Comparison of ENCODE assay signal across 8 cellular contexts in genomic region chr1:10387611-10388386, GRCh38. TPM values are rescaled to one million over a fixed set of nuclear protein-coding genes. Genes with fewer than 3 reads are reported as not detected.
DNase-seq lines count a peak whose midpoint lies in the region; ATAC-seq, FAIRE-seq and TF ChIP-seq lines count a peak whose summit lies in the region.

No MANE protein-coding gene starts in this region.

- H3K4me3 ChIP-seq in Panc1 (ENCODE audit: low read depth in 2 of 2, low read length in 2 of 2) (no peak overlapping the region), epithelial cell of esophagus (ENCODE audit: low read length) (peak overlapping the region; percentile 28), muscle layer of duodenum (ENCODE audit: low read depth in 1 of 2, low read length in 2 of 2) (peak overlapping the region; percentile 19 to 27)

- POLR2A ChIA-PET in Panc1 (lab: Charles Lee), result interaction anchor here (1.0 kb wide), 1 partner anchor 11 kb away, joined by 3 read pairs; the partner anchor contains the start of gene PGD

- intact Hi-C loops in Panc1 (cut with micrococcal nuclease; ENCODE audit: unreplicated experiment), result no loop called here

- TF ChIP-seq CTCF in Panc1 (IDR thresholded peaks at IDR 0.05) (no peak), epithelial cell of esophagus (IDR thresholded peaks at IDR 0.05; ENCODE audit: insufficient read depth, low read depth, low read length, missing control alignments) (no peak)

- peak; percentile 26 for FAIRE-seq in GM19239 (lab: Jason Lieb, UNC)

- H3K36me3 ChIP-seq in Panc1 (ENCODE audit: control insufficient read depth, insufficient read depth, low read length) (no peaks in the 10 kb centered on the region), muscle layer of duodenum (ENCODE audit: control insufficient read depth in 1 of 2, insufficient read depth in 2 of 2, low read length in 2 of 2) (no peaks in the 10 kb centered on the region)

- H3K27me3 ChIP-seq in Panc1 (ENCODE audit: control insufficient read depth, insufficient read depth, low read length) (no peaks in the 10 kb centered on the region), muscle layer of duodenum (ENCODE audit: low read depth, low read length) (no peaks in the 10 kb centered on the region)

- peaks cover 5% of the 10 kb centered on the region for H3K4me1 ChIP-seq in Panc1 (ENCODE audit: control insufficient read depth, insufficient read depth, low read length)
- peaks cover 10 to 13% of the 10 kb centered on the region in 2 donors for H3K4me1 ChIP-seq in muscle layer of duodenum (ENCODE audit: control insufficient read depth in 1 of 2, insufficient read depth in 2 of 2, low read length in 2 of 2)

- H3K9me3 ChIP-seq in Panc1 (ENCODE audit: control insufficient read depth, insufficient read depth, low read depth, low read length) (no peaks in the 10 kb centered on the region), muscle layer of duodenum (ENCODE audit: control insufficient read depth in 1 of 2, low read length in 2 of 2) (no peaks in the 10 kb centered on the region)

- BruUV-seq in Panc1 (replicated peaks; lab: Mats Ljungman, UMichigan), result no TSS peak

- in situ Hi-C loops in Panc1 (cut with HindIII; ENCODE audit: low pct_unique_long_range_greater_than_20kb, low sequenced_read_pairs), result no loop called here

- H3K27ac ChIP-seq in Panc1 (ENCODE audit: low read length) (no peak overlapping the region), muscle layer of duodenum (ENCODE audit: low read length) (peak overlapping the region; percentile 80)

- no peak for DNase-seq in GM19239 (ENCODE audit: insufficient read length, low spot score)
- no peak for DNase-seq in Panc1 (ENCODE audit: low read depth, low spot score)
- DNase-seq in epithelial cell of esophagus (ENCODE audit: low read depth), result peak; percentile 80
- DNase-seq in NCI-H187 (lab: John Stamatoyannopoulos, UW), result no peak

- CTCF ChIA-PET in Panc1 (lab: Charles Lee), result interaction anchor here (0.9 to 1.0 kb wide), 2 partner anchors 43 to 107 kb away, joined by 3 to 5 read pairs; partner anchors contain the start of gene CENPS

- ATAC-seq in Panc1, result peak; percentile 66; the same call in 1 of the 2 replicates
- no peak for ATAC-seq in HG02763 (IDR thresholded peaks at IDR 0.05; ENCODE audit: unreplicated experiment)
- ATAC-seq in GM21717 (IDR thresholded peaks at IDR 0.05; ENCODE audit: unreplicated experiment), result no peak
- no peak for ATAC-seq in HG03378 (IDR thresholded peaks at IDR 0.05; ENCODE audit: unreplicated experiment)

RNA-seq across cellular contexts. Expression of gene PGD, which starts 11.1 kb away (rescaled TPM):
- 158 TPM for total RNA-seq in Panc1 (2021; ENCODE audit: unreplicated experiment)
- polyA plus RNA-seq in Panc1 (2012; ENCODE audit: insufficient read length), result 187 TPM

RNA-seq across cellular contexts. Expression of gene CENPS, which starts 42.4 kb away (rescaled TPM):
- 40.8 TPM for total RNA-seq in Panc1 (2021; ENCODE audit: unreplicated experiment)
- 33.1 TPM for polyA plus RNA-seq in Panc1 (2012; ENCODE audit: insufficient read length)

Comparison
In these comparisons a context has a peak if more than half of its experiments do, and no peak if none do; other contexts are left out.
1. H3K4me3 ChIP-seq: peak in epithelial cell of esophagus (single experiment) and muscle layer of duodenum (2 of 2); none in Panc1 (0 of 2).